19 cellular contexts compared by ENCODE assay signal in genomic region chr1:56448529-56448928, GRCh38.
"Had no signal": no experiment of that assay in that cellular context is flagged by ENCODE, and none has a peak within 500 bp of the region (broad histone marks: within the 10 kb centered on the region; RNA-seq: fewer than 3 reads in every experiment).

No MANE protein-coding gene starts in this region.

- H3K9me3 ChIP-seq: esophagus muscularis mucosa, pancreas, psoas muscle, testis, uterus had no signal

- H3K36me3 ChIP-seq: esophagus muscularis mucosa, pancreas, uterus had no signal

- FAIRE-seq: bronchial epithelial cell, islet of Langerhans, pancreas had no signal

- ATAC-seq: activated CD8-positive, alpha-beta memory T cell treated with anti-CD3 and anti-CD28 coated beads, Interleukin-2, amount 10 ng/mL, durations not matched to agents 7 days and 5 days; activated CD8-positive, alpha-beta T cell treated with anti-CD3 and anti-CD28 coated beads, Interleukin-2, amount 10 ng/mL, durations not matched to agents 7 days and 5 days; activated naive CD8-positive, alpha-beta T cell treated with anti-CD3 and anti-CD28 coated beads, Interleukin-2, amount 50 U/mL, for 24 hours; naive thymus-derived CD4-positive, alpha-beta T cell; psoas muscle had no signal

- H3K27ac ChIP-seq: pancreas, psoas muscle had no signal

- H3K27me3 ChIP-seq: esophagus muscularis mucosa, pancreas, testis, uterus had no signal

- DNase-seq: activated CD4-positive, alpha-beta T cell treated with anti-CD3 and anti-CD28 coated beads for 1 hour; activated CD4-positive, alpha-beta T cell treated with anti-CD3 and anti-CD28 coated beads, Interleukin-2, amount 50 U/mL, for 1 hour; activated CD8-positive, alpha-beta memory T cell treated with anti-CD3 and anti-CD28 coated beads, Interleukin-2, amount 10 ng/mL, durations not matched to agents 7 days and 5 days; activated CD8-positive, alpha-beta T cell treated with anti-CD3 and anti-CD28 coated beads, Interleukin-2, amount 10 ng/mL, durations not matched to agents 7 days and 5 days; activated naive CD8-positive, alpha-beta T cell treated with anti-CD3 and anti-CD28 coated beads, Interleukin-2, amount 50 U/mL, for 24 hours; activated T-cell treated with anti-CD3 and anti-CD28 coated beads, Interleukin-2, amount 50 U/mL, for 48 hours; endodermal cell; foreskin melanocyte; midbrain; naive thymus-derived CD4-positive, alpha-beta T cell; pancreas; stimulated activated CD4-positive, alpha-beta T cell treated with anti-CD3 and anti-CD28 coated beads, Interleukin-15, amount 100 ng/mL, for 24 hours; stimulated activated CD4-positive, alpha-beta T cell treated with anti-CD3 and anti-CD28 coated beads, Interleukin-2, amount 100 ng/mL, for 24 hours; testis had no signal

- H3K4me1 ChIP-seq: pancreas had no signal

- H3K4me3 ChIP-seq: esophagus muscularis mucosa, pancreas, psoas muscle, testis, uterus had no signal
